1 cellular context compared by ENCODE assay signal in genomic region chr19:42396248-42396541, GRCh38.
TF ChIP-seq lines count a peak whose summit lies in the region.

No MANE protein-coding gene starts in this region.

TF ChIP-seq in IMR-90, 13 proteins besides CTCF, POLR2A, EP300 and RAD21 (continued from another document):
- no peak for TF ChIP-seq FOS (IDR thresholded peaks at IDR 0.05; ENCODE audit: low read depth, low read length)
- TF ChIP-seq CEBPB (IDR thresholded peaks at IDR 0.05; ENCODE audit: low read depth, low read length), result no peak
- TF ChIP-seq BHLHE40 (IDR thresholded peaks at IDR 0.05; ENCODE audit: low read depth, low read length), result no peak
- TF ChIP-seq RFX5 (IDR thresholded peaks at IDR 0.05; ENCODE audit: low read depth, low read length), result no peak
- no peak for TF ChIP-seq USF2 (IDR thresholded peaks at IDR 0.05; ENCODE audit: low read depth, low read length)
TF ChIP-seq in IMR-90: peak in this region for 0.
